25 cellular contexts compared by ENCODE assay signal in genomic region chr3:143010024-143010423, GRCh38. TPM values are rescaled to one million over a fixed set of nuclear protein-coding genes. Genes with fewer than 3 reads are reported as not detected.
DNase-seq lines count a peak whose midpoint lies in the region; FAIRE-seq and TF ChIP-seq lines count a peak whose summit lies in the region.
"Had no signal": no experiment of that assay in that cellular context is flagged by ENCODE, and none has a peak within 500 bp of the region (broad histone marks: within the 10 kb centered on the region; RNA-seq: fewer than 3 reads in every experiment).

No MANE protein-coding gene starts in this region.

- peaks cover 39% of the 10 kb centered on the region for H3K4me1 ChIP-seq in CD8-positive, alpha-beta memory T cell (ENCODE audit: insufficient read depth, low read length)
- H3K4me1 ChIP-seq in esophagus muscularis mucosa = peaks cover 10 to 57% (median 48%) of the 10 kb centered on the region in 4 donors

- no peak for TF ChIP-seq EP300 in esophagus muscularis mucosa (IDR thresholded peaks at IDR 0.05)

- H2AFZ ChIP-seq in SU-DHL-6 (ENCODE audit: low read depth, low read length, severe bottlenecking) = no peak overlapping the region

- TF ChIP-seq POLR2A in H54 (IDR thresholded peaks at IDR 0.05; ENCODE audit: low read depth, low read length) (no peak), esophagus muscularis mucosa (IDR thresholded peaks at IDR 0.05; ENCODE audit: low read depth) (no peak)

- H3K9ac ChIP-seq in SU-DHL-6 (ENCODE audit: low read length) = no peak overlapping the region

- peaks cover 97% of the 10 kb centered on the region for H3K79me2 ChIP-seq in SU-DHL-6 (ENCODE audit: insufficient read depth, low read length)

- peak overlapping the region; percentile 34 for H3K4me2 ChIP-seq in SU-DHL-6 (ENCODE audit: low read depth, low read length, poor library complexity, severe bottlenecking)

- TF ChIP-seq CTCF in SU-DHL-6 (IDR thresholded peaks at IDR 0.05; ENCODE audit: insufficient read depth, low read length, poor library complexity, severe bottlenecking) (no peak), fibroblast of mammary gland (conservative IDR thresholded peaks at IDR 0.05; ENCODE audit: control insufficient read depth, insufficient read depth, low read depth, low read length) (no peak), esophagus muscularis mucosa (IDR thresholded peaks at IDR 0.05) (no peak)

- peaks cover 11% of the 10 kb centered on the region for H3K36me3 Mint-ChIP-seq in T-helper 1 cell treated with Interleukin-12 subunit alpha and Interleukin-12 subunit beta and Interleukin-4 antibody, amounts not matched to agents 30 μg/mL and 1 μg/mL, for 36 hours (ENCODE audit: low read depth)
- H3K36me3 Mint-ChIP-seq in CD8-positive, alpha-beta memory T cell = peaks cover 0 to 42% (median 8%) of the 10 kb centered on the region in 3 donors

- H4K20me1 ChIP-seq in SU-DHL-6 (ENCODE audit: low read depth, low read length) = peaks cover 61% of the 10 kb centered on the region

- H3K4me1 Mint-ChIP-seq in T-helper 1 cell treated with Interleukin-12 subunit alpha and Interleukin-12 subunit beta and Interleukin-4 antibody, amounts not matched to agents 30 μg/mL and 1 μg/mL, for 36 hours (ENCODE audit: low read depth) = peaks cover 55% of the 10 kb centered on the region
- peaks cover 74 to 87% (median 81%) of the 10 kb centered on the region in 3 donors for H3K4me1 Mint-ChIP-seq in CD8-positive, alpha-beta memory T cell

- POLR2A ChIA-PET in CD8-positive, alpha-beta memory T cell (lab: Charles Lee) = no interaction called here

- CTCF ChIA-PET in CD8-positive, alpha-beta memory T cell (lab: Charles Lee) = no interaction called here

- H3F3A ChIP-seq in SU-DHL-6 (ENCODE audit: insufficient read depth) = peaks cover 25% of the 10 kb centered on the region

- H3K4me3 ChIP-seq in SU-DHL-6 (ENCODE audit: insufficient read depth, low read length, poor library complexity, severe bottlenecking) (no peak overlapping the region), fibroblast of mammary gland (ENCODE audit: control insufficient read depth, low read depth, low read length) (no peak overlapping the region), esophagus muscularis mucosa (no peak overlapping the region)
- H3K4me3 ChIP-seq in CD8-positive, alpha-beta memory T cell (ENCODE audit: low read length) = no peak overlapping the region
- H3K4me3 ChIP-seq: SK-N-MC, transverse colon had no signal

- intact Hi-C loops in esophagus muscularis mucosa (cut with DNase I) = no loop called here

- no peaks in the 10 kb centered on the region for H3K9me3 ChIP-seq in SU-DHL-6 (ENCODE audit: insufficient read depth, low read length)
- H3K9me3 ChIP-seq in CD8-positive, alpha-beta memory T cell (ENCODE audit: low read length) = no peaks in the 10 kb centered on the region
- H3K9me3 ChIP-seq in esophagus muscularis mucosa = no peaks in the 10 kb centered on the region
- H3K9me3 ChIP-seq: transverse colon had no signal

- peak overlapping the region; percentile 1 for H3K27ac Mint-ChIP-seq in T-helper 1 cell treated with Interleukin-12 subunit alpha and Interleukin-12 subunit beta and Interleukin-4 antibody, amounts not matched to agents 30 μg/mL and 1 μg/mL, for 36 hours
- H3K27ac Mint-ChIP-seq in CD8-positive, alpha-beta memory T cell = peak overlapping the region in 1 of 8 donors; percentile 69
- H3K27ac Mint-ChIP-seq: activated B cell treated with CpG ODN at 0.5 μM for 24 hours; activated naive CD8-positive, alpha-beta T cell treated with anti-CD3 and anti-CD28 coated beads, Interleukin-2, amount 10 ng/mL, durations not matched to agents 7 days and 5 days; CD8-positive, alpha-beta T cell; effector memory CD8-positive, alpha-beta T cell had no signal

- no peaks in the 10 kb centered on the region for H3K27me3 Mint-ChIP-seq in T-helper 1 cell treated with Interleukin-12 subunit alpha and Interleukin-12 subunit beta and Interleukin-4 antibody, amounts not matched to agents 30 μg/mL and 1 μg/mL, for 36 hours (ENCODE audit: low read depth)
- no peaks in the 10 kb centered on the region for H3K27me3 Mint-ChIP-seq in CD8-positive, alpha-beta memory T cell
- H3K27me3 Mint-ChIP-seq: activated B cell treated with CpG ODN at 0.5 μM for 24 hours; activated naive CD8-positive, alpha-beta T cell treated with anti-CD3 and anti-CD28 coated beads, Interleukin-2, amount 10 ng/mL, durations not matched to agents 7 days and 5 days; effector memory CD8-positive, alpha-beta T cell; memory B cell had no signal

- H3K36me3 ChIP-seq in SU-DHL-6 (ENCODE audit: low read length) = peaks cover 20% of the 10 kb centered on the region; the same call in 1 of the 2 replicates
- no peaks in the 10 kb centered on the region for H3K36me3 ChIP-seq in CD8-positive, alpha-beta memory T cell (ENCODE audit: insufficient read depth, low read length)
- H3K36me3 ChIP-seq in esophagus muscularis mucosa = peaks cover 0 to 13% (median 6%) of the 10 kb centered on the region in 4 donors

- no peaks in the 10 kb centered on the region for H3K9me2 ChIP-seq in SU-DHL-6 (replicated peaks; ENCODE audit: insufficient read depth, low read length)

- no peak overlapping the region for H3K4me3 Mint-ChIP-seq in T-helper 1 cell treated with Interleukin-12 subunit alpha and Interleukin-12 subunit beta and Interleukin-4 antibody, amounts not matched to agents 30 μg/mL and 1 μg/mL, for 36 hours
- H3K4me3 Mint-ChIP-seq in CD8-positive, alpha-beta memory T cell = peak overlapping the region in 1 of 7 donors; percentile 6
- H3K4me3 Mint-ChIP-seq: activated B cell treated with CpG ODN at 0.5 μM for 24 hours; activated naive CD8-positive, alpha-beta T cell treated with anti-CD3 and anti-CD28 coated beads, Interleukin-2, amount 10 ng/mL, durations not matched to agents 7 days and 5 days; CD8-positive, alpha-beta T cell; memory B cell had no signal

- WGBS in esophagus muscularis mucosa = 76% methylated on average over 3 of the region's 3 CpGs

- H3K9me3 Mint-ChIP-seq in T-helper 1 cell treated with Interleukin-12 subunit alpha and Interleukin-12 subunit beta and Interleukin-4 antibody, amounts not matched to agents 30 μg/mL and 1 μg/mL, for 36 hours = no peaks in the 10 kb centered on the region
- H3K9me3 Mint-ChIP-seq in CD8-positive, alpha-beta memory T cell = no peaks in the 10 kb centered on the region
- H3K9me3 Mint-ChIP-seq: activated B cell treated with CpG ODN at 0.5 μM for 24 hours; activated naive CD8-positive, alpha-beta T cell treated with anti-CD3 and anti-CD28 coated beads, Interleukin-2, amount 10 ng/mL, durations not matched to agents 7 days and 5 days; CD8-positive, alpha-beta T cell; effector memory CD8-positive, alpha-beta T cell; memory B cell had no signal

- no peaks in the 10 kb centered on the region for H3K27me3 ChIP-seq in SU-DHL-6 (ENCODE audit: low read length)
- no peaks in the 10 kb centered on the region for H3K27me3 ChIP-seq in CD8-positive, alpha-beta memory T cell (ENCODE audit: insufficient read depth, low read length, poor library complexity, severe bottlenecking)
- no peaks in the 10 kb centered on the region for H3K27me3 ChIP-seq in esophagus muscularis mucosa
- H3K27me3 ChIP-seq: transverse colon had no signal

- H3K27ac ChIP-seq in SU-DHL-6 (ENCODE audit: low read depth, low read length) = no peak overlapping the region
- no peak overlapping the region for H3K27ac ChIP-seq in CD8-positive, alpha-beta memory T cell (ENCODE audit: low read depth, low read length)
- no peak overlapping the region for H3K27ac ChIP-seq in esophagus muscularis mucosa (replicated peaks in 1 of 4)
- H3K27ac ChIP-seq: 22Rv1, SK-N-MC, transverse colon had no signal

- peak; percentile 75 for FAIRE-seq in H54 (lab: Jason Lieb, UNC)
- FAIRE-seq: HTR-8/SVneo had no signal

- DNase-seq in T-helper 1 cell = no peak
- no peak for DNase-seq in H54 (ENCODE audit: insufficient read length, low spot score)
- DNase-seq in fibroblast of mammary gland (ENCODE audit: low read depth) = peak; percentile 14
- no peak for DNase-seq in NCI-H187 treated with DMSO at 0.1 percent for 48 hours (lab: John Stamatoyannopoulos, UW)
- DNase-seq in CD8-positive, alpha-beta memory T cell = no peak
- no peak for DNase-seq in esophagus muscularis mucosa (ENCODE audit: extremely low spot score)
- DNase-seq: activated B cell treated with CpG ODN at 0.5 μM for 24 hours; activated naive CD8-positive, alpha-beta T cell treated with anti-CD3 and anti-CD28 coated beads, Interleukin-2, amount 10 ng/mL, durations not matched to agents 7 days and 5 days; CD8-positive, alpha-beta T cell; effector memory CD8-positive, alpha-beta T cell; kidney glomerular epithelial cell; NCI-H1092; NCI-H2029 treated with DMSO at 0.1 percent for 48 hours; retina; stimulated activated CD4-positive, alpha-beta T cell treated with anti-CD3 and anti-CD28 coated beads, Interleukin-12 subunit alpha, Interleukin-12 subunit beta, amount 100 ng/mL, for 4 hours; stimulated activated CD4-positive, alpha-beta T cell treated with anti-CD3 and anti-CD28 coated beads, Interleukin-4, amount 100 ng/mL, for 4 hours; T-helper 9 cell; transverse colon had no signal

RNA-seq across cellular contexts. Expression of gene U2SURP, which starts 8.7 kb away (rescaled TPM):
- 100 to 1,000 TPM; 146 to 148 TPM for total RNA-seq in CD8-positive, alpha-beta memory T cell
- 121 TPM for polyA plus RNA-seq in CD8-positive, alpha-beta memory T cell
- 10 to 100 TPM; 35.7 to 58.6 (median 45.2) TPM for total RNA-seq in esophagus muscularis mucosa

RNA-seq across cellular contexts. Expression of gene PAQR9, which starts 46.5 kb away (rescaled TPM):
- not detected for total RNA-seq in CD8-positive, alpha-beta memory T cell
- not detected for polyA plus RNA-seq in CD8-positive, alpha-beta memory T cell
- total RNA-seq in esophagus muscularis mucosa = not detected
- total RNA-seq: activated B cell treated with CpG ODN at 0.5 μM for 24 hours; activated naive CD8-positive, alpha-beta T cell treated with anti-CD3 and anti-CD28 coated beads, Interleukin-2, amount 10 ng/mL, durations not matched to agents 7 days and 5 days; CD8-positive, alpha-beta T cell; glomerular endothelial cell; transverse colon had no signal
